In the genomic region with DNA sequence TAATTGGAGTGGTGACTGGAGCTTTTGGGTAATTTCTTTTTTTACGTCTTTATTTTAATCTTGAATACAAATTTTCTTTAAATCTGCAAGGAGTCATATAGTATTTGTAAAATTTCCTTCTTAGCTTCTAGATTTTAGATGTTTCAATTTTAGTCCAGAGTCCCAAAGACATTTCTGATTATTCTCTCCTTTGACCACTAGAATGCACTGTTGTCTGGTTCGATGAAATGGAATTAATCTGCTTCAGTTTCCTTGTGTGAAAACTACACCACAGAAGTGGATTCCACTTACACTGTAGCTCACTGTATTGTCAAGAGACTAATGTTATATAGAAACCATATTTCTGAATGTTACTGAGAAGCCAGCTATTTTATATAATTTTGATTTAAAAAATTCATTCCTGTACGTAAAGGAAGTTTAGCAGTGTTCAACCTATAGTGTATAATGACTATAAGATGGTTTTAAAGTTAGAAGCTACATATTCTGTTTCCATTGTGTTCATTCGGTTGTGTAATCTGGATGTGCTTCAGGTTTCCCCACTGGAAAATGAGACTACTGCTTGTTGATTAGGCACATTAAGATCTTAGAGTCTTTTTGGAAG, we compare ENCODE assay signal across 3 cellular contexts.
TF ChIP-seq lines count a peak whose summit lies in the region.

No MANE protein-coding gene starts in this region.

TF ChIP-seq in HEK293, 187 proteins besides CTCF, POLR2A, EP300 and RAD21 (continued from another document):
- TF ChIP-seq PRDM1 (tag by site-specific recombination; IDR thresholded peaks at IDR 0.05), result 0 out of 2 replicates have a peak, but pooled peaks have one; percentile 9

TF ChIP-seq in H1, 55 proteins besides CTCF, POLR2A, EP300 and RAD21 (continued from another document):
- TF ChIP-seq ASH2L (IDR thresholded peaks at IDR 0.05; ENCODE audit: low read length) (no peak), CREB1 (IDR thresholded peaks at IDR 0.05) (no peak)
TF ChIP-seq in H1: peak in this region for 0.

TF ChIP-seq in neural cell, 6 proteins besides CTCF, POLR2A, EP300 and RAD21 (continued from another document):
- TF ChIP-seq EZH2 (IDR thresholded peaks at IDR 0.05; ENCODE audit: borderline replicate concordance, insufficient read depth, low read length, poor library complexity, severe bottlenecking), result no peak
- TF ChIP-seq POLR2AphosphoS5 (IDR thresholded peaks at IDR 0.05), result no peak
- no peak for TF ChIP-seq TAF1 (IDR thresholded peaks at IDR 0.05; ENCODE audit: low read depth)
